In genomic region chr2:25215232-25215631, GRCh38 we compare ENCODE assay signal across 9 cellular contexts. TPM values are rescaled to one million over a fixed set of nuclear protein-coding genes. Genes with fewer than 3 reads are reported as not detected.
DNase-seq lines count a peak whose midpoint lies in the region; ATAC-seq and TF ChIP-seq lines count a peak whose summit lies in the region.
"Had no signal": no experiment of that assay in that cellular context is flagged by ENCODE, and none has a peak within 500 bp of the region (broad histone marks: within the 10 kb centered on the region; RNA-seq: fewer than 3 reads in every experiment).

No MANE protein-coding gene starts in this region.

- POLR2A ChIA-PET in naive thymus-derived CD4-positive, alpha-beta T cell (lab: Charles Lee): interaction anchor here (0.6 to 1.9 kb wide), 4 partner anchors 58 to 1288 kb away, joined by 3 to 11 read pairs (median 4); partner anchors contain the start of gene ATAD2B

- intact Hi-C loops in left ventricle myocardium superior (cut with micrococcal nuclease) (no loop called here), vagina (cut with DNase I) (no loop called here)
- intact Hi-C loops in naive thymus-derived CD4-positive, alpha-beta T cell (cut with micrococcal nuclease): loop anchor here in 1 of 2 donors (5.0 to 10.0 kb wide), 4 partner anchors 57 to 243 kb away; partner anchors contain the start of genes DNAJC27 and EFR3B

- H3K27me3 Mint-ChIP-seq in naive thymus-derived CD4-positive, alpha-beta T cell: no peaks in the 10 kb centered on the region

- CTCF ChIA-PET in naive thymus-derived CD4-positive, alpha-beta T cell (lab: Charles Lee): interaction anchor here (0.8 to 1.4 kb wide), 3 partner anchors 12 to 58 kb away, joined by 3 read pairs; no protein-coding TSS in a partner anchor

- no peak for TF ChIP-seq POLR2A in vagina (IDR thresholded peaks at IDR 0.05)

- no peaks in the 10 kb centered on the region for H3K9me3 Mint-ChIP-seq in naive thymus-derived CD4-positive, alpha-beta T cell
- H3K9me3 Mint-ChIP-seq: CD14-positive monocyte had no signal

- H3K4me3 ChIP-seq in cardiac muscle cell (no peak overlapping the region), vagina (peak overlapping the region in 1 of 2 donors; percentile 61)
- H3K4me3 ChIP-seq in naive thymus-derived CD4-positive, alpha-beta T cell (ENCODE audit: low read length): no peak overlapping the region

- H3K4me1 ChIP-seq in cardiac muscle cell (ENCODE audit: low read depth) (peaks cover 5% of the 10 kb centered on the region), vagina (peaks cover 7% of the 10 kb centered on the region)
- H3K4me1 ChIP-seq in naive thymus-derived CD4-positive, alpha-beta T cell (ENCODE audit: control insufficient read depth in 2 of 2, insufficient read depth in 2 of 2, low read length in 2 of 2): peaks cover 0 to 7% of the 10 kb centered on the region in 2 donors

- no peak for TF ChIP-seq CTCF in cardiac muscle cell (IDR thresholded peaks at IDR 0.05; ENCODE audit: low read depth, low read length)
- no peak for TF ChIP-seq CTCF in vagina (IDR thresholded peaks at IDR 0.05)

- peak overlapping the region; percentile 60 to 88 (median 74) for H3K4me3 Mint-ChIP-seq in naive thymus-derived CD4-positive, alpha-beta T cell

- H3K27me3 ChIP-seq in cardiac muscle cell (no peaks in the 10 kb centered on the region), vagina (no peaks in the 10 kb centered on the region)
- no peaks in the 10 kb centered on the region for H3K27me3 ChIP-seq in naive thymus-derived CD4-positive, alpha-beta T cell (ENCODE audit: control insufficient read depth in 2 of 2, insufficient read depth in 2 of 2, low read length in 2 of 2)

- H3K36me3 Mint-ChIP-seq in naive thymus-derived CD4-positive, alpha-beta T cell: no peaks in the 10 kb centered on the region
- H3K36me3 Mint-ChIP-seq: CD14-positive monocyte had no signal

- H3K4me1 Mint-ChIP-seq in naive thymus-derived CD4-positive, alpha-beta T cell: peaks cover 10 to 40% (median 25%) of the 10 kb centered on the region in 7 donors

- H3K36me3 ChIP-seq in cardiac muscle cell: no peaks in the 10 kb centered on the region
- no peaks in the 10 kb centered on the region for H3K36me3 ChIP-seq in naive thymus-derived CD4-positive, alpha-beta T cell (ENCODE audit: control insufficient read depth in 2 of 3, insufficient read depth in 3 of 3, low read length in 3 of 3)
- H3K36me3 ChIP-seq in vagina: no peaks in the 10 kb centered on the region

- H3K9me3 ChIP-seq in cardiac muscle cell (ENCODE audit: low read depth) (no peaks in the 10 kb centered on the region), vagina (no peaks in the 10 kb centered on the region)
- no peaks in the 10 kb centered on the region for H3K9me3 ChIP-seq in naive thymus-derived CD4-positive, alpha-beta T cell (ENCODE audit: control insufficient read depth in 2 of 3, low read length in 3 of 3)

- H3K27ac ChIP-seq in cardiac muscle cell (peak overlapping the region; percentile 26), cingulate gyrus (ENCODE audit: low read depth, low read length) (peak overlapping the region; percentile 19), vagina (peak overlapping the region; percentile 82)
- peak overlapping the region; percentile 74 for H3K27ac ChIP-seq in naive thymus-derived CD4-positive, alpha-beta T cell (ENCODE audit: low read depth, low read length)

- ATAC-seq in left ventricle myocardium superior: no peak
- no peak for ATAC-seq in naive thymus-derived CD4-positive, alpha-beta T cell

- DNase-seq in cardiac muscle cell (ENCODE audit: low read depth in 1 of 2, low spot score in 1 of 2) (no peak), left ventricle myocardium superior (no peak), vagina (ENCODE audit: extremely low spot score in 2 of 2) (no peak), dermis blood vessel endothelial cell (no peak), H4 (ENCODE audit: low spot score) (no peak), NCI-H524 (lab: John Stamatoyannopoulos, UW) (no peak)
- DNase-seq in naive thymus-derived CD4-positive, alpha-beta T cell: no peak

- peak overlapping the region; percentile 64 to 94 (median 89) for H3K27ac Mint-ChIP-seq in naive thymus-derived CD4-positive, alpha-beta T cell

RNA-seq across cellular contexts. Expression of gene POMC, which starts 46.9 kb away (rescaled TPM):
- 2.8 and 3.9 TPM in 2 replicates for total RNA-seq in cardiac muscle cell
- 2.0 TPM in 1 of 2 replicates, not detected in the other for polyA plus RNA-seq in cardiac muscle cell
- 5.3 TPM for total RNA-seq in left ventricle myocardium superior
- total RNA-seq in naive thymus-derived CD4-positive, alpha-beta T cell: 1 to 10 TPM; 3.5 to 7.7 (median 4.2) TPM
- 10 to 100 TPM in 1 of 2 donors, 1 to 10 TPM in 1; 7.9 to 10.1 TPM for polyA plus RNA-seq in naive thymus-derived CD4-positive, alpha-beta T cell
- 2.5 TPM for total RNA-seq in vagina
- total RNA-seq in dermis blood vessel endothelial cell: 2.8 and 3.2 TPM in 2 replicates
- total RNA-seq in H4 (2014; rRNA removed; shearing (Covaris generic)): not detected in 2 replicates

Comparison
In these comparisons a context has a peak if more than half of its experiments do, and no peak if none do; other contexts are left out.
1. H3K27ac ChIP-seq: peak in every context shown above with its lines; median percentile 82 in vagina; 74 in naive thymus-derived CD4-positive, alpha-beta T cell; 26 in cardiac muscle cell; 19 in cingulate gyrus.